10 cellular contexts compared by ENCODE assay signal in the genomic region with DNA sequence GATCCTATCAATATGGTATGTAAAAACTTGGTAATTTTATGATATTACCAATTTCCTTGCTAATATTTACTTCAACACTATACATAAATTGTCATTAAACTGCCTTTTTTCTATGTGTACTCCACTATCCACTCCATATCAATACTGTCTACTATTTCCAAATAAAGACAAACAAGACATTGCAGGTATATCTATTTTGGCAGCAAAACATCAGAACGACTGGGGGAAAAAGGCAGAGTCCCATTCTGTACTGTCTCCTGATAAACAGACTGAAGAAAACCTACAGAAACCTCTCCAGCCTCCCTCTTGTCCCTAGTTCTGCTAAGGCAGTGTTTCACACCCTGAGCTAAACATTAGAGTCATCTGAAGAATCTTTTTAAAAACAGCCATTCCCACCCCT.
"Had no signal": no experiment of that assay in that cellular context is flagged by ENCODE, and none has a peak within 500 bp of the region (broad histone marks: within the 10 kb centered on the region; RNA-seq: fewer than 3 reads in every experiment).

No MANE protein-coding gene starts in this region.

- ATAC-seq: HCT116, K562 had no signal

- DNase-seq: GM23248, GOT3, H7, HFFc6, IMR-90, KG1 had no signal

- H3K9me3 ChIP-seq: HAP-1 had no signal

- FAIRE-seq: K562 had no signal

- H3K9ac ChIP-seq: GM23248 had no signal

- H3K27ac ChIP-seq: GM23248, HL-60 had no signal

- H3K4me3 ChIP-seq: GM23248, HAP-1, K562 had no signal

- H2AFZ ChIP-seq: GM23248 had no signal
